Comparison of ENCODE assay signal across 10 cellular contexts in the genomic region with DNA sequence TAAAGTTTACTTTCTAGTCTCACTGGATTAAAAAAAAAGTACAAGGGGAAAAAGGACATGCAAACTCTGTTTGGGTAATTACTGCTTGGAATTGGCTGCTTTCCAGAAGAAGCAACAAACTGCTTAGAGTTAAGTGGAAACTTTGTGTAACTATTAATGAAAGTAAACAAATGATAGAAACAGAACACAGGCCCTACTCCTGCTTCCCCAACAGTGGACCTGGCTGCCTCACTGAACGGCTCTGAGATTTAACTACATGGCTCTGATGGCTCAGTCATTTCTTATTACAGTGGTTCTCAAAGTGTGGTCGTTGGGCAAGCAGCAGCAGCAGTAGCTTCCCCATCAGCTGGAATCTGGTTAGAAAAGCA.
DNase-seq lines count a peak whose midpoint lies in the region; ATAC-seq, FAIRE-seq and TF ChIP-seq lines count a peak whose summit lies in the region.
"Had no signal": no experiment of that assay in that cellular context is flagged by ENCODE, and none has a peak within 500 bp of the region (broad histone marks: within the 10 kb centered on the region; RNA-seq: fewer than 3 reads in every experiment).

No MANE protein-coding gene starts in this region.

- H3K9me3 ChIP-seq in pancreas: no peaks in the 10 kb centered on the region

- H3K27ac ChIP-seq in pancreas: no peak overlapping the region
- H3K27ac ChIP-seq: foreskin keratinocyte had no signal

- WGBS in pancreas, 2 donors: 16 to 19% methylated on average over 2 of the region's 2 CpGs

- H3K4me1 ChIP-seq in pancreas: peaks cover 0 to 10% (median 8%) of the 10 kb centered on the region in 3 donors

- no peak overlapping the region for H3K4me3 ChIP-seq in pancreas

- no peak for FAIRE-seq in pancreas (lab: Jason Lieb, UNC)

- peak; percentile 68 for ATAC-seq in GM19351 (IDR thresholded peaks at IDR 0.05; ENCODE audit: unreplicated experiment)
- ATAC-seq in HG03095 (IDR thresholded peaks at IDR 0.05; ENCODE audit: unreplicated experiment): peak; percentile 73
- peak; percentile 60 to 86 (median 76) for ATAC-seq in pancreas

- DNase-seq in dedifferentiated amniotic fluid mesenchymal stem cell (ENCODE audit: extremely low spot score) (peak; percentile 21), pancreas (no peak), NCI-H146 treated with DMSO at 0.1 percent for 48 hours (lab: John Stamatoyannopoulos, UW; ENCODE audit: unreplicated experiment) (no peak), superior temporal gyrus (ENCODE audit: extremely low spot score) (no peak)
- DNase-seq in stimulated activated CD4-positive, alpha-beta T cell treated with anti-CD3 and anti-CD28 coated beads, Interleukin-1b, Interleukin-23, amount 100 ng/mL, for 48 hours: no peak
- no peak for DNase-seq in activated T-cell treated with anti-CD3 and anti-CD28 coated beads, Interleukin-2, amount 50 U/mL, for 48 hours
- DNase-seq: NCI-H2029 had no signal

- intact Hi-C loops in pancreas (cut with DNase I): no loop called here

- no peaks in the 10 kb centered on the region for H3K36me3 ChIP-seq in pancreas

- no peaks in the 10 kb centered on the region for H3K27me3 ChIP-seq in pancreas
- H3K27me3 ChIP-seq: foreskin keratinocyte had no signal

- TF ChIP-seq CTCF in pancreas (IDR thresholded peaks at IDR 0.05): no peak
